In the genomic region with DNA sequence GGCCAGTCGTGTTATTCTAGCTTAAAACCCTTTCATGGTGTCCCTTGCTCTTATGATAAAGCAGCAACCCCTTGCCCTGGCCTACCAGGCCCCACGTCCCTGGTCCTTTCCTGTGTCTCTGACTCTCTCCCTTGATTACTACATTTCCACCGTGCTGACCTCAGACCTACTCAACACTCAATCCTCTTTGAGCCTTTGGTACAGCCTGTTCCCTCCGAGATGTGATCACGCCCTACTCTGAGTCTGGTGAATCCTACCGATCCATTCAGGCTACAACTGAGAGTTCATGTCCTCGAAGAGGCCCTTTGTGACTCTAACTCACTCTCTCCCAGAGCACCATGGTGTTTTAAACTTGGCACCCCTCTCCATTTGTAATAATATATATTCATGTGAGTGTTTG, we compare ENCODE assay signal across 1 cellular context. TPM values are rescaled to one million over a fixed set of nuclear protein-coding genes. Genes with fewer than 3 reads are reported as not detected.
"Had no signal": no experiment of that assay in that cellular context is flagged by ENCODE, and none has a peak within 500 bp of the region (broad histone marks: within the 10 kb centered on the region; RNA-seq: fewer than 3 reads in every experiment).

No MANE protein-coding gene starts in this region.

RNA-seq across cellular contexts. Expression of a gene that starts 10.5 kb away (rescaled TPM):
- total RNA-seq: OCI-LY7 had no signal
